Comparison of ENCODE assay signal across 12 cellular contexts in the genomic region with DNA sequence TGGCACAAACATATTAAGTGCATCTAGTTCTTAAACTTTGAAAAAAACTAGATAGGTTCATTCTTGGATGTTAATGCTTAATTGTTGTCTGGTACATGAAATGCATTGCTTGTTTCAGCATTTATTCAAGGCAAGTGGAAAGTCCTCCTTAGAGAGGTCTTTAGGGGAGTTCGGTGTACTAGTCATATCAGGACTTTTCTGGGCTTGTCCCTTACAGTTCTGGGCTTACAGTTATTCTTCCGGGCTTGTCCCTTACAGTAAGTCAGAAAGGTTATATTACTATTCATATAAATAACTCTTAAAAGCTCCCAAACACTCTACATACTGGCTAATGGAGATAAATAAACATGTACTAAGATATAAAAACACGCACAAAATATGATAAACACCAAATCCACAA.
"Had no signal": no experiment of that assay in that cellular context is flagged by ENCODE, and none has a peak within 500 bp of the region (broad histone marks: within the 10 kb centered on the region; RNA-seq: fewer than 3 reads in every experiment).

No MANE protein-coding gene starts in this region.

- DNase-seq: activated CD4-positive, alpha-beta T cell treated with anti-CD3 and anti-CD28 coated beads, Interleukin-2, amount 50 U/mL, for 48 hours; activated CD8-positive, alpha-beta memory T cell treated with anti-CD3 and anti-CD28 coated beads, Interleukin-2, amount 10 ng/mL, durations not matched to agents 7 days and 5 days; activated gamma-delta T cell treated with Interleukin-2 at 50 U/mL for 16 hours; activated naive CD8-positive, alpha-beta T cell treated with anti-CD3 and anti-CD28 coated beads for 36 hours; activated T-cell treated with anti-CD3 and anti-CD28 coated beads, Interleukin-2, amount 50 U/mL, for 24 hours; mammary epithelial cell; occipital lobe; right lobe of liver; stimulated activated naive CD4-positive, alpha-beta T cell; substantia nigra had no signal

- H3K9me3 Mint-ChIP-seq: activated naive CD8-positive, alpha-beta T cell treated with anti-CD3 and anti-CD28 coated beads for 36 hours; activated T-cell treated with anti-CD3 and anti-CD28 coated beads, Interleukin-2, amount 50 U/mL, for 24 hours; nephron had no signal

- H3K27ac Mint-ChIP-seq: activated CD8-positive, alpha-beta memory T cell treated with anti-CD3 and anti-CD28 coated beads, Interleukin-2, amount 10 ng/mL, durations not matched to agents 7 days and 5 days; activated naive CD8-positive, alpha-beta T cell treated with anti-CD3 and anti-CD28 coated beads for 36 hours; activated T-cell treated with anti-CD3 and anti-CD28 coated beads, Interleukin-2, amount 50 U/mL, for 24 hours; nephron had no signal

- ATAC-seq: activated CD4-positive, CD25-positive, alpha-beta regulatory T cell treated with anti-CD3 and anti-CD28 coated beads, Interleukin-2, amount 50 U/mL, for 24 hours; activated CD8-positive, alpha-beta memory T cell treated with anti-CD3 and anti-CD28 coated beads, Interleukin-2, amount 10 ng/mL, durations not matched to agents 7 days and 5 days; right lobe of liver had no signal

- H3K4me3 Mint-ChIP-seq: activated CD8-positive, alpha-beta memory T cell treated with anti-CD3 and anti-CD28 coated beads, Interleukin-2, amount 10 ng/mL, durations not matched to agents 7 days and 5 days; activated naive CD8-positive, alpha-beta T cell treated with anti-CD3 and anti-CD28 coated beads for 36 hours; activated T-cell treated with anti-CD3 and anti-CD28 coated beads, Interleukin-2, amount 50 U/mL, for 24 hours; nephron had no signal

- H3K4me1 Mint-ChIP-seq: nephron had no signal

- H3K27me3 Mint-ChIP-seq: activated CD8-positive, alpha-beta memory T cell treated with anti-CD3 and anti-CD28 coated beads, Interleukin-2, amount 10 ng/mL, durations not matched to agents 7 days and 5 days; activated naive CD8-positive, alpha-beta T cell treated with anti-CD3 and anti-CD28 coated beads for 36 hours; activated T-cell treated with anti-CD3 and anti-CD28 coated beads, Interleukin-2, amount 50 U/mL, for 24 hours had no signal
